In the genomic region with DNA sequence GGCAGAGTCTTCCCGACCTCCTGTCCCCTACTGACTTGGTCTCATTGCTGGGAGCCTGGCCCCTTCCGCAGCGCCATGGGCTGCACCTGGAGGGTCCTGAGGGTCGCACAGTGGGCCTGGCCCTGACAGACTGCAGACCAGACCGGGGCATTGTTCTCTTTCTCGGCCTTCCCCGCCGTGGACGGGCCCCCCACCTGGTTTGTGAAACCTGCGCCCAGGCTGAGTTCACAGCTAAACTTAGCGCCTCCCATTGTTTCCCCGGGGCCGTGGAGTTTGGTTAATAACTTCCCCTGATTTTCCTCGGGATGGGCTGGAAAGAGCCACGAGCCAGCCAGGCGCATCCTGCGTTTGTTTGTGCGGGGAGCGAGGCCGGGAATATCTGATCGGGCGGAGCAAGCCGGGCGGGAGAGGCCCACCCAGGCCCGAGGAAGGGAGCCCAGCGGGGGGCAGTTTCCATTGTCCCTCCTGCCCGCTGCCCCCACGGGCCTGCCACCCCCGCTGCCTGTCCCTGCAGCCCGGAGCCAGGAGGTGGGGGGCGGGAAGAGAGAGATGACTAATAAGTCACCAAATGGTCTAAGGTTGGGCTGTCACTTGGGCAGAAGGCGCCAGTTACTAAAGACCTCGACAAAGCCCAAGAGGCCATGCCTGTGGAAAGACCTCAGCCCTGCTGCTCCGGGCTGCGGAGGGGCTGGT, we compare ENCODE assay signal across 21 cellular contexts. TPM values are rescaled to one million over a fixed set of nuclear protein-coding genes. Genes with fewer than 3 reads are reported as not detected.
A peak's percentile ranks its signal among the peaks of the same experiment; 100 is the strongest.
DNase-seq lines count a peak whose midpoint lies in the region; ATAC-seq and TF ChIP-seq lines count a peak whose summit lies in the region.
"Had no signal": no experiment of that assay in that cellular context is flagged by ENCODE, and none has a peak within 500 bp of the region (broad histone marks: within the 10 kb centered on the region; RNA-seq: fewer than 3 reads in every experiment).

No MANE protein-coding gene starts in this region.

- H4K20me1 ChIP-seq in BLaER1: peaks cover 7% of the 10 kb centered on the region; the same call in 1 of the 2 replicates

- H3K36me3 Mint-ChIP-seq in T-helper 2 cell treated with Interferon-gamma antibody and Interleukin-4, amounts not matched to agents 5 μg/mL and 100 μg/mL, for 36 hours (ENCODE audit: low read depth): no peaks in the 10 kb centered on the region

- DNase-seq in dermis blood vessel endothelial cell (peak; percentile 77), heart left ventricle (peak; percentile 63 to 81 (median 77)), left lung (no peak), UCSD-AML1 (lab: John Stamatoyannopoulos, UW; ENCODE audit: unreplicated experiment) (no peak), putamen (ENCODE audit: low spot score) (no peak), GM13976 (ENCODE audit: low spot score) (no peak)
- no peak for DNase-seq in T-helper 2 cell treated with Interferon-gamma antibody and Interleukin-4, amounts not matched to agents 5 μg/mL and 100 μg/mL, for 36 hours (ENCODE audit: low spot score)
- DNase-seq: BE2C; Caco-2; CD4-positive, alpha-beta T cell; GF-D8; IMR-90; Karpas-422; NCI-H1417 treated with DMSO at 0.1 percent for 48 hours; NCI-H187 treated with DMSO at 0.1 percent for 48 hours; NCI-H226; NCI-H524; PC-9; SJCRH30 had no signal

- H3K36me3 ChIP-seq in BLaER1 (no peaks in the 10 kb centered on the region), heart left ventricle (peaks cover 0 to 26% (median 0%) of the 10 kb centered on the region in 9 donors), left lung (no peaks in the 10 kb centered on the region)
- H3K36me3 ChIP-seq: BE2C, SJCRH30 had no signal

- no peaks in the 10 kb centered on the region for H3K4me1 Mint-ChIP-seq in T-helper 2 cell treated with Interferon-gamma antibody and Interleukin-4, amounts not matched to agents 5 μg/mL and 100 μg/mL, for 36 hours (ENCODE audit: low read depth)

- peak overlapping the region; percentile 3; the same call in 1 of the 2 replicates for H3K4me2 ChIP-seq in BLaER1
- H3K4me2 ChIP-seq: PC-9 had no signal

- TF ChIP-seq CTCF in heart left ventricle (IDR thresholded peaks at IDR 0.05) (no peak), left lung (IDR thresholded peaks at IDR 0.05) (no peak), GM13976 (IDR thresholded peaks at IDR 0.05; ENCODE audit: borderline replicate concordance, control extremely low read depth, extremely low read depth, insufficient read depth, missing control alignments) (no peak)

- H3K9ac ChIP-seq in BLaER1: no peak overlapping the region

- H3K4me1 ChIP-seq in BLaER1 (peaks cover 8% of the 10 kb centered on the region; the same call in 1 of the 2 replicates), heart left ventricle (peaks cover 0 to 35% (median 11%) of the 10 kb centered on the region in 12 donors), left lung (no peaks in the 10 kb centered on the region)
- H3K4me1 ChIP-seq: BE2C, Caco-2, SJCRH30 had no signal

- in situ Hi-C loops in GM13976 (cut with MboI; ENCODE audit: low sequenced_read_pairs, unreplicated experiment): no loop called here

- H3K9me3 ChIP-seq in BLaER1: peaks cover 17% of the 10 kb centered on the region
- H3K9me3 ChIP-seq in heart left ventricle: peaks cover 0 to 12% (median 5%) of the 10 kb centered on the region in 12 donors
- peaks cover 0 to 10% of the 10 kb centered on the region in 2 donors for H3K9me3 ChIP-seq in left lung
- H3K9me3 ChIP-seq: BE2C, Caco-2, SJCRH30 had no signal

- ATAC-seq in heart left ventricle (peak; percentile 47 to 85 (median 60)), left lung (peak; percentile 22)

- peaks cover 8% of the 10 kb centered on the region for H3K9me3 Mint-ChIP-seq in T-helper 2 cell treated with Interferon-gamma antibody and Interleukin-4, amounts not matched to agents 5 μg/mL and 100 μg/mL, for 36 hours
- H3K9me3 Mint-ChIP-seq: CD4-positive, alpha-beta T cell had no signal

- no peak overlapping the region for H3K4me3 ChIP-seq in BLaER1
- no peak overlapping the region for H3K4me3 ChIP-seq in heart left ventricle
- no peak overlapping the region for H3K4me3 ChIP-seq in left lung
- H3K4me3 ChIP-seq: PC-9, SJCRH30 had no signal

- H3K4me3 Mint-ChIP-seq in T-helper 2 cell treated with Interferon-gamma antibody and Interleukin-4, amounts not matched to agents 5 μg/mL and 100 μg/mL, for 36 hours: no peak overlapping the region
- H3K4me3 Mint-ChIP-seq: CD4-positive, alpha-beta T cell had no signal

- intact Hi-C loops in heart left ventricle (cut with DNase I): loop anchor here in 2 of 10 donors (5.0 to 10.0 kb wide), 2 partner anchors 131 to 533 kb away; no protein-coding TSS in a partner anchor
- intact Hi-C loops in left lung (cut with DNase I): no loop called here

- H3K27me3 Mint-ChIP-seq in T-helper 2 cell treated with Interferon-gamma antibody and Interleukin-4, amounts not matched to agents 5 μg/mL and 100 μg/mL, for 36 hours (ENCODE audit: low read depth): no peaks in the 10 kb centered on the region
- H3K27me3 Mint-ChIP-seq: CD4-positive, alpha-beta T cell had no signal

- H3K27me3 ChIP-seq in BLaER1: peaks cover 29% of the 10 kb centered on the region
- H3K27me3 ChIP-seq in heart left ventricle: no peaks in the 10 kb centered on the region
- peaks cover 0 to 30% of the 10 kb centered on the region in 2 donors for H3K27me3 ChIP-seq in left lung
- H3K27me3 ChIP-seq: SJCRH30 had no signal

- 43 to 68% (median 56%) methylated on average over 31 to 35 of the region's 35 CpGs for WGBS in heart left ventricle, 4 donors

- H3K27ac ChIP-seq in BLaER1: no peak overlapping the region
- peak overlapping the region; percentile 37 to 92 (median 85) for H3K27ac ChIP-seq in heart left ventricle
- H3K27ac ChIP-seq in left lung: no peak overlapping the region
- H3K27ac ChIP-seq: PC-9, RWPE1, SJCRH30 had no signal

- no peak overlapping the region for H3K27ac Mint-ChIP-seq in T-helper 2 cell treated with Interferon-gamma antibody and Interleukin-4, amounts not matched to agents 5 μg/mL and 100 μg/mL, for 36 hours
- H3K27ac Mint-ChIP-seq: CD4-positive, alpha-beta T cell had no signal

- TF ChIP-seq POLR2A in heart left ventricle (IDR thresholded peaks at IDR 0.05): no peak

RNA-seq across cellular contexts. Expression of gene ARHGEF16, which starts 39.1 kb away (rescaled TPM):
- total RNA-seq in dermis blood vessel endothelial cell (0.51 TPM in 2 replicates), heart left ventricle (1 to 10 TPM in 2 of 9 donors, under 1 TPM in 7; 0.31 to 1.4 (median 0.51) TPM), left lung (10 to 100 TPM; 10.3 to 11.8 TPM)
- polyA plus RNA-seq in heart left ventricle: under 1 TPM; 0.43 to 0.76 TPM

Comparison
In these comparisons a context has a peak if more than half of its experiments do, and no peak if none do; other contexts are left out.
1. H3K27ac ChIP-seq: peak in heart left ventricle (12 of 12); none in BLaER1 (single experiment) and left lung (0 of 2).
2. DNase-seq: peak in dermis blood vessel endothelial cell (single experiment) and heart left ventricle (5 of 5); none in left lung (0 of 2), UCSD-AML1 (single experiment), putamen (single experiment), GM13976 (single experiment) and T-helper 2 cell treated with Interferon-gamma antibody and Interleukin-4, amounts not matched to agents 5 μg/mL and 100 μg/mL, for 36 hours (single experiment).